Comparison of ENCODE assay signal across 10 cellular contexts in the genomic region with DNA sequence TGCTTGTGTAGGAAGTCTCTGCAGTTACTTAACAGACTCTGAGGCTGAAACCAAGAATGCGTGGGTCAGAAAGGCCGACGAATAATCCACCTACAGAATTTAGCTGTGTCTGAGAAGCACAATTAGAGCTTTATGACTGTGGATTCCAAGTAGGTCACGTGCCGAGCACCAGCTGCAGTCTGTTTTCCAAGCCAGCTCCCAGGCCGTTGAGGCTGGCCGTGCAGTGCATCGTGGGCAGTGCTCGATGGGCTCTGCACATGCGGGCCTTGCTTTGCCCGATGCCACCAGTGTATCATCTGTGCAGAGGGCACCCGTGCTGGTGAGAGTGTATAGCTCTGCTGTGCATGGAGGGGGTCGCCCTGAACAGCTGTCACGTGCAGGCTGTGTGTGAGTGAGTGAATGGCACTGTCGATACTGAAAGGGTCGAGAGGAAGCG.
A peak's percentile ranks its signal among the peaks of the same experiment; 100 is the strongest.
DNase-seq lines count a peak whose midpoint lies in the region; ATAC-seq and TF ChIP-seq lines count a peak whose summit lies in the region.
"Had no signal": no experiment of that assay in that cellular context is flagged by ENCODE, and none has a peak within 500 bp of the region (broad histone marks: within the 10 kb centered on the region; RNA-seq: fewer than 3 reads in every experiment).

No MANE protein-coding gene starts in this region.

- DNase-seq in EL (peak; percentile 71), chondrocyte (ENCODE audit: low spot score) (no peak), osteoblast (ENCODE audit: insufficient read length, low spot score, missing footprints) (peak; percentile 72), OCI-M1 (lab: John Stamatoyannopoulos, UW) (no peak), NCI-H2196 treated with DMSO at 0.1 percent for 48 hours (lab: John Stamatoyannopoulos, UW; ENCODE audit: unreplicated experiment) (no peak), NOMO-1 treated with dmso at 0.1 percent for 144 hours (lab: John Stamatoyannopoulos, UW; ENCODE audit: unreplicated experiment) (no peak)
- DNase-seq: activated naive CD8-positive, alpha-beta T cell treated with anti-CD3 and anti-CD28 coated beads, Interleukin-2, amount 10 ng/mL, durations not matched to agents 7 days and 5 days; SW 1271; thyroid gland had no signal

- H3K27me3 Mint-ChIP-seq in chondrocyte (ENCODE audit: low read depth), result no peaks in the 10 kb centered on the region

- no peaks in the 10 kb centered on the region for H3K36me3 Mint-ChIP-seq in chondrocyte (ENCODE audit: low read depth)
- H3K36me3 Mint-ChIP-seq: activated naive CD8-positive, alpha-beta T cell treated with anti-CD3 and anti-CD28 coated beads, Interleukin-2, amount 10 ng/mL, durations not matched to agents 7 days and 5 days had no signal

- no peak overlapping the region for H3K4me3 Mint-ChIP-seq in chondrocyte (ENCODE audit: unreplicated experiment)
- H3K4me3 Mint-ChIP-seq: activated naive CD8-positive, alpha-beta T cell treated with anti-CD3 and anti-CD28 coated beads, Interleukin-2, amount 10 ng/mL, durations not matched to agents 7 days and 5 days had no signal

- peaks cover 49% of the 10 kb centered on the region for H3K4me1 ChIP-seq in osteoblast (ENCODE audit: insufficient read depth, low read length)
- H3K4me1 ChIP-seq: thyroid gland had no signal

- no peak overlapping the region for H2AFZ ChIP-seq in osteoblast (ENCODE audit: low read length)

- H3K79me2 ChIP-seq in osteoblast (ENCODE audit: insufficient read depth, low read length), result peaks cover 40% of the 10 kb centered on the region

- H3K36me3 ChIP-seq in osteoblast (ENCODE audit: insufficient read depth, low read length), result no peaks in the 10 kb centered on the region
- H3K36me3 ChIP-seq: thyroid gland had no signal

- no peak for TF ChIP-seq CTCF in chondrocyte (IDR thresholded peaks at IDR 0.05)
- TF ChIP-seq CTCF in osteoblast (IDR thresholded peaks at IDR 0.05; ENCODE audit: extremely low read depth, low read depth, low read length), result no peak

- no peaks in the 10 kb centered on the region for H4K20me1 ChIP-seq in osteoblast (ENCODE audit: insufficient read depth, low read length)

- peak overlapping the region; percentile 56 for H3K4me3 ChIP-seq in osteoblast (ENCODE audit: insufficient read depth, low read length)
- H3K4me3 ChIP-seq: thyroid gland had no signal

- H3K4me1 Mint-ChIP-seq in chondrocyte (ENCODE audit: low read depth), result peaks cover 50% of the 10 kb centered on the region
- H3K4me1 Mint-ChIP-seq: activated naive CD8-positive, alpha-beta T cell treated with anti-CD3 and anti-CD28 coated beads, Interleukin-2, amount 10 ng/mL, durations not matched to agents 7 days and 5 days had no signal

- peak; percentile 83 for ATAC-seq in HG02870 (IDR thresholded peaks at IDR 0.05; ENCODE audit: unreplicated experiment)

- no peaks in the 10 kb centered on the region for H3K27me3 ChIP-seq in osteoblast (ENCODE audit: insufficient read depth, low read length)
- H3K27me3 ChIP-seq: thyroid gland had no signal

- peak overlapping the region; percentile 75 for H3K27ac ChIP-seq in osteoblast (ENCODE audit: low read depth, low read length)
- H3K27ac ChIP-seq: thyroid gland had no signal

- H3K4me2 ChIP-seq in osteoblast (ENCODE audit: insufficient read depth, low read length), result peak overlapping the region; percentile 76

- H3K9me3 ChIP-seq in osteoblast (ENCODE audit: low read depth, low read length), result no peaks in the 10 kb centered on the region
- H3K9me3 ChIP-seq: thyroid gland had no signal

- peaks cover 18% of the 10 kb centered on the region for H3K9me3 Mint-ChIP-seq in chondrocyte (ENCODE audit: low read depth)
- H3K9me3 Mint-ChIP-seq: activated naive CD8-positive, alpha-beta T cell treated with anti-CD3 and anti-CD28 coated beads, Interleukin-2, amount 10 ng/mL, durations not matched to agents 7 days and 5 days had no signal

- peak overlapping the region; percentile 99 for H3K27ac Mint-ChIP-seq in chondrocyte (ENCODE audit: unreplicated experiment)
- H3K27ac Mint-ChIP-seq: activated naive CD8-positive, alpha-beta T cell treated with anti-CD3 and anti-CD28 coated beads, Interleukin-2, amount 10 ng/mL, durations not matched to agents 7 days and 5 days had no signal

Comparison
In these comparisons a context has a peak if more than half of its experiments do, and no peak if none do; other contexts are left out.
1. DNase-seq: peak in EL (single experiment) and osteoblast (single experiment); none in chondrocyte (single experiment), OCI-M1 (single experiment), NCI-H2196 treated with DMSO at 0.1 percent for 48 hours (single experiment) and NOMO-1 treated with dmso at 0.1 percent for 144 hours (single experiment).